In the genomic region with DNA sequence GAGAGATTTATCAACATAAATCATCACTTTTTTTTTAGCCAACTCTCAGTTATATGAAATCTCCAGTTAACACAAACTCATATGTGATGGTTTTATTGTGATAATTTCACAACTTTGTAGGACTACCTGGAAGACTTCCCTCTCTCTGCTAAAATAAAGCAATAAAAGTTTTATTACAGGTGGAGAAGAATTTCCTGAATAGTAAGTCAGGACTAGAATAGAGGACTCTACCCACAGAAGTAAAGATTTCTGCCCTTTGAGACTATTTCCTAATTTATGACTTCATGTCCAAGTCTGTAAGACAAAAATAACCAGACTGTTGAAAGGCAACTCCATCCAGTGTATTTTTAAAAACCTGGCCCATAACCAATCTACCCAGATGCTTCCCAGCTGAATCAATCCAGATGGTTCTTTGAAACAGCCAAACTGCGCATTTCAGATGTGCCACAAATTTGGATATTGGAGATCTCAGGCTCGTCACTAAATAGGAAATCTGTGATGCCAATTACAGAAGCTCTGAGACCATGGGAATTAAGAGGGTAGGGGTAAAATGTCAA, we compare ENCODE assay signal across 16 cellular contexts.
DNase-seq lines count a peak whose midpoint lies in the region; ATAC-seq and TF ChIP-seq lines count a peak whose summit lies in the region.
"Had no signal": no experiment of that assay in that cellular context is flagged by ENCODE, and none has a peak within 500 bp of the region (broad histone marks: within the 10 kb centered on the region; RNA-seq: fewer than 3 reads in every experiment).

No MANE protein-coding gene starts in this region.

- H3K9me3 ChIP-seq in heart left ventricle (no peaks in the 10 kb centered on the region), lung (ENCODE audit: control insufficient read depth in 2 of 2, insufficient read depth in 1 of 2, low read length in 1 of 2) (no peaks in the 10 kb centered on the region), aorta (ENCODE audit: control insufficient read depth, low read length) (no peaks in the 10 kb centered on the region), mammary epithelial cell (replicated peaks; ENCODE audit: insufficient read depth, low read length) (no peaks in the 10 kb centered on the region)

- in situ Hi-C loops in mammary epithelial cell (cut with MboI; ENCODE audit: low sequenced_read_pairs in 2 of 2), result no loop called here

- WGBS in heart left ventricle, 4 donors, result 12 to 29% (median 14%) methylated on average over 2 of the region's 2 CpGs
- WGBS in lung, 2 donors, result 63 to 80% methylated on average over 2 of the region's 2 CpGs
- 0 to 2% methylated on average over 2 of the region's 2 CpGs for WGBS in aorta, 2 donors
- WGBS in mammary epithelial cell (ENCODE audit: low coverage, missing lambda C conversion rate), result 64% methylated on average over 2 of the region's 2 CpGs

- peak overlapping the region in 3 of 12 donors; percentile 18 to 64 (median 48) for H3K27ac ChIP-seq in heart left ventricle
- H3K27ac ChIP-seq in lung (ENCODE audit: low read depth in 1 of 2, low read length in 1 of 2), result no peak overlapping the region
- peak overlapping the region in 1 of 2 donors; percentile 89 for H3K27ac ChIP-seq in aorta (ENCODE audit: low read depth in 1 of 2, low read length in 2 of 2)
- no peak overlapping the region for H3K27ac ChIP-seq in mammary epithelial cell (ENCODE audit: insufficient read depth, low read depth, low read length)
- H3K27ac ChIP-seq: 22Rv1 had no signal

- DNase-seq in Right ventricle myocardium inferior (ENCODE audit: missing footprints), result no peak
- DNase-seq in cardiac septum (ENCODE audit: low spot score), result no peak
- DNase-seq in heart left ventricle, result peak in 2 of 5 donors; percentile 18 to 26
- no peak for DNase-seq in lung (ENCODE audit: low spot score)
- no peak for DNase-seq in aorta
- no peak for DNase-seq in T1000 (lab: John Stamatoyannopoulos, UW)
- DNase-seq in mammary epithelial cell, result no peak
- DNase-seq in NCI-H1436 treated with DMSO at 0.1 percent for 48 hours (lab: John Stamatoyannopoulos, UW), result no peak
- DNase-seq: CD4-positive, alpha-beta memory T cell; NCI-H1048; NCI-H187; NCI-H748 treated with DMSO at 0.1 percent for 48 hours; RPMI8226 had no signal

- intact Hi-C loops in Right ventricle myocardium inferior (cut with DNase I) (no loop called here), cardiac septum (cut with DNase I) (no loop called here), heart left ventricle (cut with DNase I) (no loop called here), aorta (cut with DNase I) (loop anchor here (10.0 kb wide), 2 partner anchors 916 to 926 kb away; no protein-coding TSS in a partner anchor), mammary epithelial cell (cut with micrococcal nuclease) (no loop called here)

- BruUV-seq in mammary epithelial cell (replicated peaks; lab: Mats Ljungman, UMichigan), result no TSS peak

- no peaks in the 10 kb centered on the region for H4K20me1 ChIP-seq in mammary epithelial cell (ENCODE audit: insufficient read depth, low read length)

- no peak for TF ChIP-seq POLR2A in heart left ventricle (IDR thresholded peaks at IDR 0.05)

- H3K4me1 ChIP-seq in heart left ventricle (peaks cover 0 to 31% (median 12%) of the 10 kb centered on the region in 12 donors), lung (ENCODE audit: control insufficient read depth in 2 of 2, insufficient read depth in 2 of 2, low read length in 2 of 2) (peaks cover 0 to 13% of the 10 kb centered on the region in 2 donors), aorta (ENCODE audit: control insufficient read depth in 1 of 2, insufficient read depth in 2 of 2, low read length in 2 of 2) (peaks cover 2 to 14% of the 10 kb centered on the region in 2 donors), mammary epithelial cell (ENCODE audit: insufficient read depth, low read length) (no peaks in the 10 kb centered on the region)

- H3K36me3 ChIP-seq in heart left ventricle (no peaks in the 10 kb centered on the region), lung (ENCODE audit: control insufficient read depth in 2 of 2, insufficient read depth in 2 of 2, low read length in 2 of 2) (no peaks in the 10 kb centered on the region), aorta (ENCODE audit: control insufficient read depth in 1 of 2, insufficient read depth in 2 of 2, low read length in 1 of 2) (no peaks in the 10 kb centered on the region), mammary epithelial cell (ENCODE audit: insufficient read depth, low read length) (no peaks in the 10 kb centered on the region)

- no peak overlapping the region for H3K9ac ChIP-seq in mammary epithelial cell (ENCODE audit: insufficient read depth, low read length)

- H3K4me3 ChIP-seq in heart left ventricle (no peak overlapping the region), lung (no peak overlapping the region), aorta (ENCODE audit: low read length in 2 of 2) (no peak overlapping the region), mammary epithelial cell (replicated peaks in 1 of 3; ENCODE audit: insufficient read depth in 1 of 3, low read depth in 2 of 3, low read length in 3 of 3) (no peak overlapping the region)
- H3K4me3 ChIP-seq: GM23338 had no signal

- CTCF ChIA-PET in mammary epithelial cell (lab: Charles Lee; ENCODE audit: low non-redundant PET), result no interaction called here

- no peak overlapping the region for H2AFZ ChIP-seq in mammary epithelial cell (ENCODE audit: low read depth, low read length)
- H2AFZ ChIP-seq: GM23338 had no signal

- H3K27me3 ChIP-seq in heart left ventricle, result no peaks in the 10 kb centered on the region
- H3K27me3 ChIP-seq in lung (ENCODE audit: control insufficient read depth, insufficient read depth), result no peaks in the 10 kb centered on the region
- H3K27me3 ChIP-seq in aorta (ENCODE audit: control insufficient read depth in 1 of 2, insufficient read depth in 2 of 2, low read length in 1 of 2), result no peaks in the 10 kb centered on the region
- no peaks in the 10 kb centered on the region for H3K27me3 ChIP-seq in mammary epithelial cell (ENCODE audit: insufficient read depth, low read length)

- no peaks in the 10 kb centered on the region for H3K79me2 ChIP-seq in mammary epithelial cell (ENCODE audit: insufficient read depth, low read length)

- peak; percentile 82 for ATAC-seq in Right ventricle myocardium inferior
- ATAC-seq in heart left ventricle, result peak; percentile 71 to 93 (median 87)
- peak; percentile 14 for ATAC-seq in lung (ENCODE audit: insufficient read depth, low FRiP score)
- ATAC-seq in aorta (ENCODE audit: low FRiP score), result peak; percentile 66
- ATAC-seq: GM23338, HCT116 had no signal

- dilution Hi-C loops in mammary epithelial cell (cut with HindIII; ENCODE audit: low sequenced_read_pairs), result no loop called here

- TF ChIP-seq CTCF in heart left ventricle (IDR thresholded peaks at IDR 0.05), result no peak
- TF ChIP-seq CTCF in lung (IDR thresholded peaks at IDR 0.05; ENCODE audit: control extremely low read depth, extremely low read depth), result no peak
- TF ChIP-seq CTCF in mammary epithelial cell (conservative IDR thresholded peaks at IDR 0.05 in 1 of 2, IDR thresholded peaks at IDR 0.05 in 1 of 2; ENCODE audit: extremely low read depth in 1 of 2, insufficient read depth in 1 of 2, low read depth in 1 of 2, low read length in 2 of 2), result no peak

- H3K4me2 ChIP-seq in mammary epithelial cell (ENCODE audit: insufficient read depth, low read depth, low read length), result no peak overlapping the region
- H3K4me2 ChIP-seq: GM23338 had no signal

Comparison
In these comparisons a context has a peak if more than half of its experiments do, and no peak if none do; other contexts are left out.
1. ATAC-seq: peak in every context shown above with its lines; median percentile 87 in heart left ventricle; 82 in Right ventricle myocardium inferior; 66 in aorta; 14 in lung.
2. intact Hi-C loops: an anchor here in aorta (10.0 kb wide); none called in Right ventricle myocardium inferior, cardiac septum, heart left ventricle and mammary epithelial cell.